In genomic region chr7:139767561-139767982, GRCh38 we compare ENCODE assay signal across 8 cellular contexts. TPM values are rescaled to one million over a fixed set of nuclear protein-coding genes. Genes with fewer than 3 reads are reported as not detected.
DNase-seq lines count a peak whose midpoint lies in the region; ATAC-seq, FAIRE-seq and TF ChIP-seq lines count a peak whose summit lies in the region.

No MANE protein-coding gene starts in this region.

- H3K79me2 ChIP-seq in MM.1S (ENCODE audit: low read length), result peaks cover 95% of the 10 kb centered on the region

- ATAC-seq in GM18508 (IDR thresholded peaks at IDR 0.05; ENCODE audit: insufficient read depth, unreplicated experiment), result peak; percentile 85
- ATAC-seq in GM21723 (IDR thresholded peaks at IDR 0.05; ENCODE audit: unreplicated experiment), result peak; percentile 81
- ATAC-seq in sciatic nerve, result no peak
- ATAC-seq in pancreas, result no peak

- 0 out of 2 replicates have a peak overlapping the region, but pooled peaks have one; percentile 26 for H2AFZ ChIP-seq in MM.1S (ENCODE audit: low read length)

- intact Hi-C loops in sciatic nerve (cut with DNase I) (loop anchor here (10.0 kb wide), 1 partner anchor 513 kb away; no protein-coding TSS in a partner anchor), pancreas (cut with DNase I) (loop anchor here in 1 of 3 donors (10.0 kb wide), 1 partner anchor 123 kb away; no protein-coding TSS in a partner anchor)

- H3K4me3 ChIP-seq in MM.1S (ENCODE audit: low read length) (peak overlapping the region; percentile 7), mucosa of rectum (ENCODE audit: low read length in 2 of 2) (peak overlapping the region in 1 of 2 donors; percentile 21), pancreas (no peak overlapping the region)

- no peaks in the 10 kb centered on the region for H3K9me2 ChIP-seq in MM.1S (replicated peaks; ENCODE audit: insufficient read depth, low read length)

- H3K27me3 ChIP-seq in MM.1S (replicated peaks; ENCODE audit: insufficient read depth, low read length), result no peaks in the 10 kb centered on the region
- no peaks in the 10 kb centered on the region for H3K27me3 ChIP-seq in mucosa of rectum (ENCODE audit: control insufficient read depth in 2 of 2, insufficient read depth in 2 of 2, low read length in 2 of 2)
- no peaks in the 10 kb centered on the region for H3K27me3 ChIP-seq in pancreas

- no peaks in the 10 kb centered on the region for H4K20me1 ChIP-seq in MM.1S (ENCODE audit: insufficient read depth, low read length)

- peak overlapping the region; percentile 75 for H3K4me2 ChIP-seq in MM.1S (ENCODE audit: low read depth, low read length)

- H3K9me3 ChIP-seq in MM.1S (replicated peaks; ENCODE audit: insufficient read depth, low read length) (no peaks in the 10 kb centered on the region), mucosa of rectum (ENCODE audit: control insufficient read depth in 2 of 2, low read length in 2 of 2) (no peaks in the 10 kb centered on the region), pancreas (no peaks in the 10 kb centered on the region)

- no peak for FAIRE-seq in pancreas (lab: Jason Lieb, UNC)

- DNase-seq in MM.1S (peak; percentile 95), sciatic nerve (ENCODE audit: low spot score) (no peak), dedifferentiated amniotic fluid mesenchymal stem cell (ENCODE audit: extremely low spot score) (no peak), pancreas (no peak), COR-L47 (lab: John Stamatoyannopoulos, UW) (no peak)

- H3K9ac ChIP-seq in MM.1S (ENCODE audit: low read length) (peak overlapping the region; percentile 33; the same call in 1 of the 2 replicates), mucosa of rectum (ENCODE audit: low read depth in 1 of 2, low read length in 2 of 2) (no peak overlapping the region)

- peak overlapping the region; percentile 89 for H3K27ac ChIP-seq in MM.1S (ENCODE audit: low read length)
- peak overlapping the region; percentile 50 to 67 for H3K27ac ChIP-seq in mucosa of rectum (ENCODE audit: low read depth in 2 of 2, low read length in 2 of 2)
- no peak overlapping the region for H3K27ac ChIP-seq in pancreas

- peaks cover 30% of the 10 kb centered on the region for H3F3A ChIP-seq in MM.1S (ENCODE audit: insufficient read depth, low read length)

- H3K36me3 ChIP-seq in MM.1S (replicated peaks; ENCODE audit: insufficient read depth, low read length) (peaks cover 12% of the 10 kb centered on the region; the same call in 1 of the 2 replicates), mucosa of rectum (ENCODE audit: control insufficient read depth in 2 of 2, insufficient read depth in 2 of 2, low read length in 2 of 2) (peaks cover 0 to 5% of the 10 kb centered on the region in 2 donors), pancreas (no peaks in the 10 kb centered on the region)

- H3K4me1 ChIP-seq in MM.1S (ENCODE audit: low read length), result peaks cover 51% of the 10 kb centered on the region
- H3K4me1 ChIP-seq in mucosa of rectum (ENCODE audit: control insufficient read depth in 2 of 2, insufficient read depth in 2 of 2, low read length in 2 of 2), result peaks cover 0 to 15% of the 10 kb centered on the region in 2 donors
- H3K4me1 ChIP-seq in pancreas, result peaks cover 0 to 36% (median 25%) of the 10 kb centered on the region in 3 donors

- TF ChIP-seq CTCF in MM.1S (IDR thresholded peaks at IDR 0.05; ENCODE audit: low read length), result no peak
- TF ChIP-seq CTCF in pancreas (IDR thresholded peaks at IDR 0.05), result no peak

RNA-seq across cellular contexts. Expression of gene HIPK2, which starts 10.2 kb away (rescaled TPM):
- total RNA-seq in sciatic nerve (65.2 TPM), pancreas (10 to 100 TPM; 21.4 to 49.0 (median 26.5) TPM)
- polyA plus RNA-seq in pancreas, result 1 to 10 TPM; 6.7 to 9.8 TPM

Comparison
In these comparisons a context has a peak if more than half of its experiments do, and no peak if none do; other contexts are left out.
1. ATAC-seq: peak in GM18508 (single experiment) and GM21723 (single experiment); none in sciatic nerve (single experiment) and pancreas (0 of 4).
2. H3K27ac ChIP-seq: peak in MM.1S (single experiment) and mucosa of rectum (2 of 2); none in pancreas (0 of 4).